ENCODE assay signal across 20 cellular contexts in genomic region chr7:117274951-117275350, GRCh38. TPM values are rescaled to one million over a fixed set of nuclear protein-coding genes. Genes with fewer than 3 reads are reported as not detected.
"Had no signal": no experiment of that assay in that cellular context is flagged by ENCODE, and none has a peak within 500 bp of the region (broad histone marks: within the 10 kb centered on the region; RNA-seq: fewer than 3 reads in every experiment).

No MANE protein-coding gene starts in this region.

- H3K9me3 Mint-ChIP-seq: activated B cell treated with CpG ODN at 0.5 μM for 24 hours; activated CD8-positive, alpha-beta T cell treated with anti-CD3 and anti-CD28 coated beads for 36 hours; nephron; stimulated activated effector memory CD8-positive, alpha-beta T cell treated with anti-CD3 and anti-CD28 coated beads, Interleukin-12 subunit alpha, Interleukin-12 subunit beta, amount 100 ng/mL, for 72 hours; type B pancreatic cell had no signal

- H3K4me1 Mint-ChIP-seq: activated B cell treated with CpG ODN at 0.5 μM for 24 hours; nephron; stimulated activated effector memory CD8-positive, alpha-beta T cell treated with anti-CD3 and anti-CD28 coated beads, Interleukin-12 subunit alpha, Interleukin-12 subunit beta, amount 100 ng/mL, for 72 hours had no signal

- H3K27ac Mint-ChIP-seq: activated B cell treated with CpG ODN at 0.5 μM for 24 hours; activated CD8-positive, alpha-beta T cell treated with anti-CD3 and anti-CD28 coated beads for 36 hours; nephron; stimulated activated effector memory CD8-positive, alpha-beta T cell treated with anti-CD3 and anti-CD28 coated beads, Interleukin-12 subunit alpha, Interleukin-12 subunit beta, amount 100 ng/mL, for 72 hours; type B pancreatic cell had no signal

- H3K4me3 ChIP-seq: ascending aorta, lung, right lobe of liver, smooth muscle cell, stomach, testis had no signal

- H3K27me3 Mint-ChIP-seq: type B pancreatic cell had no signal

- H3K4me3 Mint-ChIP-seq: activated B cell treated with CpG ODN at 0.5 μM for 24 hours; activated CD8-positive, alpha-beta T cell treated with anti-CD3 and anti-CD28 coated beads for 36 hours; nephron; stimulated activated effector memory CD8-positive, alpha-beta T cell treated with anti-CD3 and anti-CD28 coated beads, Interleukin-12 subunit alpha, Interleukin-12 subunit beta, amount 100 ng/mL, for 72 hours; type B pancreatic cell had no signal

- H3K36me3 Mint-ChIP-seq: stimulated activated effector memory CD8-positive, alpha-beta T cell treated with anti-CD3 and anti-CD28 coated beads, Interleukin-12 subunit alpha, Interleukin-12 subunit beta, amount 100 ng/mL, for 72 hours; type B pancreatic cell had no signal

- DNase-seq: activated B cell treated with CpG ODN at 0.5 μM for 24 hours; activated CD4-positive, alpha-beta T cell treated with anti-CD3 and anti-CD28 coated beads for 4 hours; activated CD8-positive, alpha-beta T cell treated with anti-CD3 and anti-CD28 coated beads for 36 hours; activated effector memory CD4-positive, alpha-beta T cell treated with Interleukin-2 at 50 U/mL for 16 hours; activated naive CD4-positive, alpha-beta T cell treated with anti-CD3 and anti-CD28 coated beads, Interleukin-2, amount 50 U/mL, for 16 hours; activated T-cell treated with anti-CD3 and anti-CD28 coated beads, Interleukin-2, amount 50 U/mL, for 48 hours; cortex of kidney; effector CD4-positive, alpha-beta T cell; foreskin keratinocyte; hippocampal formation; right lobe of liver; stimulated activated CD4-positive, alpha-beta T cell treated with anti-CD3 and anti-CD28 coated beads, Interleukin-4, amount 100 ng/mL, for 24 hours; stomach; testis had no signal

- H3K27me3 ChIP-seq: ascending aorta, foreskin keratinocyte, right lobe of liver, testis had no signal

- ATAC-seq: activated CD8-positive, alpha-beta T cell treated with anti-CD3 and anti-CD28 coated beads for 36 hours; foreskin keratinocyte; right lobe of liver; stimulated activated effector memory CD8-positive, alpha-beta T cell treated with anti-CD3 and anti-CD28 coated beads, Interleukin-12 subunit alpha, Interleukin-12 subunit beta, amount 100 ng/mL, for 72 hours had no signal

- H3K36me3 ChIP-seq: ascending aorta, right lobe of liver, stomach had no signal

RNA-seq across cellular contexts. Expression of gene WNT2, which starts 47.9 kb away (rescaled TPM):
- total RNA-seq: activated B cell treated with CpG ODN at 0.5 μM for 24 hours; activated CD8-positive, alpha-beta T cell treated with anti-CD3 and anti-CD28 coated beads for 36 hours; foreskin keratinocyte had no signal
